Comparison of ENCODE assay signal across 13 cellular contexts in genomic region chr6:42281016-42281533, GRCh38.
DNase-seq lines count a peak whose midpoint lies in the region; ATAC-seq and TF ChIP-seq lines count a peak whose summit lies in the region.
"Had no signal": no experiment of that assay in that cellular context is flagged by ENCODE, and none has a peak within 500 bp of the region (broad histone marks: within the 10 kb centered on the region; RNA-seq: fewer than 3 reads in every experiment).

No MANE protein-coding gene starts in this region.

- H3K4me3 ChIP-seq in esophagus squamous epithelium = no peak overlapping the region
- H3K4me3 ChIP-seq: GM12878, PC-9 had no signal

- peak overlapping the region; percentile 37 for H3K4me3 Mint-ChIP-seq in stimulated activated naive CD8-positive, alpha-beta T cell treated with anti-CD3 and anti-CD28 coated beads, Interleukin-15, Interleukin-2, amounts not matched to agents 100 ng/mL and 50 ng/mL, for 24 hours
- peak overlapping the region in 1 of 3 donors; percentile 66 for H3K4me3 Mint-ChIP-seq in T-cell

- POLR2A ChIA-PET in T-cell (lab: Charles Lee) = no interaction called here

- no peaks in the 10 kb centered on the region for H3K27me3 ChIP-seq in esophagus squamous epithelium

- H3K9me3 Mint-ChIP-seq in stimulated activated naive CD8-positive, alpha-beta T cell treated with anti-CD3 and anti-CD28 coated beads, Interleukin-15, Interleukin-2, amounts not matched to agents 100 ng/mL and 50 ng/mL, for 24 hours = no peaks in the 10 kb centered on the region
- no peaks in the 10 kb centered on the region for H3K9me3 Mint-ChIP-seq in T-cell

- 42 to 64% methylated on average over 4 of the region's 4 CpGs for WGBS in esophagus squamous epithelium, 2 donors

- H3K36me3 Mint-ChIP-seq in stimulated activated naive CD8-positive, alpha-beta T cell treated with anti-CD3 and anti-CD28 coated beads, Interleukin-15, Interleukin-2, amounts not matched to agents 100 ng/mL and 50 ng/mL, for 24 hours (ENCODE audit: low read depth) = no peaks in the 10 kb centered on the region
- H3K36me3 Mint-ChIP-seq in T-cell = peaks cover 9% of the 10 kb centered on the region

- peaks cover 54% of the 10 kb centered on the region for H3K4me1 Mint-ChIP-seq in stimulated activated naive CD8-positive, alpha-beta T cell treated with anti-CD3 and anti-CD28 coated beads, Interleukin-15, Interleukin-2, amounts not matched to agents 100 ng/mL and 50 ng/mL, for 24 hours (ENCODE audit: low read depth)
- H3K4me1 Mint-ChIP-seq in T-cell = peaks cover 54 to 67% (median 62%) of the 10 kb centered on the region in 3 donors

- no peak for DNase-seq in stimulated activated naive CD8-positive, alpha-beta T cell treated with anti-CD3 and anti-CD28 coated beads, Interleukin-15, Interleukin-2, amounts not matched to agents 100 U/mL and 50 U/mL, for 24 hours
- DNase-seq in T-cell (peak in 1 of 34 experiments; percentile 13), esophagus squamous epithelium (lab: John Stamatoyannopoulos, UW) (no peak), GOT3 (lab: John Stamatoyannopoulos, UW) (no peak), GM19240 (ENCODE audit: insufficient read length, low spot score) (no peak), NCI-H748 (lab: John Stamatoyannopoulos, UW; ENCODE audit: unreplicated experiment) (no peak)
- DNase-seq: activated CD4-positive, CD25-positive, alpha-beta regulatory T cell treated with anti-CD3 and anti-CD28 coated beads, Interleukin-2, amount 50 U/mL, for 72 hours; islet precursor cell; NCI-H2227 treated with DMSO at 0.1 percent for 48 hours; PC-9 had no signal

- TF ChIP-seq CTCF in esophagus squamous epithelium (IDR thresholded peaks at IDR 0.05) = no peak

- no peaks in the 10 kb centered on the region for H3K27me3 Mint-ChIP-seq in stimulated activated naive CD8-positive, alpha-beta T cell treated with anti-CD3 and anti-CD28 coated beads, Interleukin-15, Interleukin-2, amounts not matched to agents 100 ng/mL and 50 ng/mL, for 24 hours
- H3K27me3 Mint-ChIP-seq in T-cell = no peaks in the 10 kb centered on the region

- H3K27ac Mint-ChIP-seq in stimulated activated naive CD8-positive, alpha-beta T cell treated with anti-CD3 and anti-CD28 coated beads, Interleukin-15, Interleukin-2, amounts not matched to agents 100 ng/mL and 50 ng/mL, for 24 hours = peak overlapping the region; percentile 61
- H3K27ac Mint-ChIP-seq in T-cell = peak overlapping the region; percentile 76 to 78

- peaks cover 0 to 7% (median 0%) of the 10 kb centered on the region in 3 donors for H3K36me3 ChIP-seq in esophagus squamous epithelium

- peaks cover 28 to 50% (median 33%) of the 10 kb centered on the region in 3 donors for H3K4me1 ChIP-seq in esophagus squamous epithelium

- H3K9me3 ChIP-seq in esophagus squamous epithelium = no peaks in the 10 kb centered on the region

- intact Hi-C loops in esophagus squamous epithelium (cut with DNase I) = no loop called here

- TF ChIP-seq POLR2A in esophagus squamous epithelium (IDR thresholded peaks at IDR 0.05) = no peak

- CTCF ChIA-PET in T-cell (lab: Charles Lee) = interaction anchor here (0.5 to 1.0 kb wide), 4 partner anchors 8 to 109 kb away, joined by 3 to 6 read pairs (median 4); no protein-coding TSS in a partner anchor

- peak overlapping the region in 3 of 4 donors; percentile 38 to 57 (median 54) for H3K27ac ChIP-seq in esophagus squamous epithelium
- H3K27ac ChIP-seq: PC-9 had no signal

- ATAC-seq in stimulated activated naive CD8-positive, alpha-beta T cell treated with anti-CD3 and anti-CD28 coated beads, Interleukin-15, Interleukin-2, amounts not matched to agents 100 U/mL and 50 U/mL, for 24 hours = no peak
- ATAC-seq in T-cell (replicated peaks in 1 of 4) (no peak), HG03432 (IDR thresholded peaks at IDR 0.05; ENCODE audit: unreplicated experiment) (no peak)
- ATAC-seq: GM12878 had no signal
